In the genomic region with DNA sequence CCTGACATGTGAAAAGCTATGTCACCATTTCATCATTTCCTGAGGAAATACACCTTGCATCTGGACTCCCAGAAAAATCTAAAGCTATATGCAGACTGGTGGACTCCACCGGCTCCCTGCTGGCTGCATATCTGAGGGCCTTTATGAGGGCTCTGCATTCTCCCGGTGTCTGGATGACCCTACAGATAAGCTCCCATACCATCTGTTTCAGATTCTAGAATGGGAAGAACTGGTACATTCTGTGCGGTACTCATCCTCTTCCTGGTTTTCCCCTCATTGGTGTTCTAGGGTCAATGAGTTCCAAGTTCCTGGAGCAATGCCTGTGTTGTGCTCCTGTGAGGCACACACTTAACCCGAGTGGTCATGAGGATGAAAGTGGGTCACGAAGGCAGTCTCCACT, we compare ENCODE assay signal across 1 cellular context.
TF ChIP-seq lines count a peak whose summit lies in the region.

No MANE protein-coding gene starts in this region.

TF ChIP-seq in IMR-90, 13 proteins besides CTCF, POLR2A, EP300 and RAD21 (continued from another document):
- TF ChIP-seq, protein P1, sequence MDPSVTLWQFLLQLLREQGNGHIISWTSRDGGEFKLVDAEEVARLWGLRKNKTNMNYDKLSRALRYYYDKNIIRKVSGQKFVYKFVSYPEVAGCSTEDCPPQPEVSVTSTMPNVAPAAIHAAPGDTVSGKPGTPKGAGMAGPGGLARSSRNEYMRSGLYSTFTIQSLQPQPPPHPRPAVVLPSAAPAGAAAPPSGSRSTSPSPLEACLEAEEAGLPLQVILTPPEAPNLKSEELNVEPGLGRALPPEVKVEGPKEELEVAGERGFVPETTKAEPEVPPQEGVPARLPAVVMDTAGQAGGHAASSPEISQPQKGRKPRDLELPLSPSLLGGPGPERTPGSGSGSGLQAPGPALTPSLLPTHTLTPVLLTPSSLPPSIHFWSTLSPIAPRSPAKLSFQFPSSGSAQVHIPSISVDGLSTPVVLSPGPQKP (IDR thresholded peaks at IDR 0.05; ENCODE audit: borderline replicate concordance, low read depth, low read length): no peak
- TF ChIP-seq, protein P2, sequence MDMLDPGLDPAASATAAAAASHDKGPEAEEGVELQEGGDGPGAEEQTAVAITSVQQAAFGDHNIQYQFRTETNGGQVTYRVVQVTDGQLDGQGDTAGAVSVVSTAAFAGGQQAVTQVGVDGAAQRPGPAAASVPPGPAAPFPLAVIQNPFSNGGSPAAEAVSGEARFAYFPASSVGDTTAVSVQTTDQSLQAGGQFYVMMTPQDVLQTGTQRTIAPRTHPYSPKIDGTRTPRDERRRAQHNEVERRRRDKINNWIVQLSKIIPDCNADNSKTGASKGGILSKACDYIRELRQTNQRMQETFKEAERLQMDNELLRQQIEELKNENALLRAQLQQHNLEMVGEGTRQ (IDR thresholded peaks at IDR 0.05; ENCODE audit: low read depth, low read length): no peak
- TF ChIP-seq RCOR1 (IDR thresholded peaks at IDR 0.05; ENCODE audit: insufficient replicate concordance, low read length): no peak
- TF ChIP-seq CHD1 (IDR thresholded peaks at IDR 0.05; ENCODE audit: low read depth, low read length): no peak
- no peak for TF ChIP-seq MAZ (IDR thresholded peaks at IDR 0.05; ENCODE audit: borderline replicate concordance, low read depth, low read length)
- TF ChIP-seq FOS (IDR thresholded peaks at IDR 0.05; ENCODE audit: low read depth, low read length): no peak
- TF ChIP-seq BHLHE40 (IDR thresholded peaks at IDR 0.05; ENCODE audit: low read depth, low read length): no peak
